Comparison of ENCODE assay signal across 14 cellular contexts in genomic region chr10:3766046-3766761, GRCh38. TPM values are rescaled to one million over a fixed set of nuclear protein-coding genes. Genes with fewer than 3 reads are reported as not detected.
DNase-seq lines count a peak whose midpoint lies in the region; ATAC-seq and TF ChIP-seq lines count a peak whose summit lies in the region.
"Had no signal": no experiment of that assay in that cellular context is flagged by ENCODE, and none has a peak within 500 bp of the region (broad histone marks: within the 10 kb centered on the region; RNA-seq: fewer than 3 reads in every experiment).

No MANE protein-coding gene starts in this region.

- no peak overlapping the region for H2AFZ ChIP-seq in neural cell (ENCODE audit: low read depth, low read length)

- H3K79me2 ChIP-seq in neural cell (replicated peaks; ENCODE audit: insufficient read depth, low read length), result no peaks in the 10 kb centered on the region

- no peaks in the 10 kb centered on the region for H3K27me3 ChIP-seq in neural cell (ENCODE audit: insufficient read depth, low read depth, low read length)

- no peak overlapping the region for H3K4me3 ChIP-seq in neural cell (ENCODE audit: low read length)
- H3K4me3 ChIP-seq: GM12878 had no signal

- H3K27ac ChIP-seq in neural cell (ENCODE audit: low read length), result no peak overlapping the region

- no peak for TF ChIP-seq RAD21 in neural cell (conservative IDR thresholded peaks at IDR 0.05)

- no peak for TF ChIP-seq CTCF in neural cell (IDR thresholded peaks at IDR 0.05; ENCODE audit: poor library complexity, severe bottlenecking)

- ATAC-seq in GM18861 (IDR thresholded peaks at IDR 0.05; ENCODE audit: unreplicated experiment), result no peak
- ATAC-seq: GM12878 had no signal

- intact Hi-C loops in dendritic cell treated with granulocyte-macrophage colony-stimulating factor and Interleukin-4, amounts not matched to agents 40 ng/mL and 50 ng/mL, for 4 days (cut with micrococcal nuclease), result loop anchor here (10.0 kb wide), 1 partner anchor 181 kb away; no protein-coding TSS in a partner anchor
- intact Hi-C loops in cardiac septum (cut with DNase I), result no loop called here

- no peaks in the 10 kb centered on the region for H3K9me3 Mint-ChIP-seq in dendritic cell treated with granulocyte-macrophage colony-stimulating factor and Interleukin-4, amounts not matched to agents 40 ng/mL and 50 ng/mL, for 4 days

- no peaks in the 10 kb centered on the region for H3F3A ChIP-seq in neural cell (ENCODE audit: insufficient read depth, low read length, poor library complexity, severe bottlenecking)

- peak; percentile 46 for TF ChIP-seq EP300 in neural cell (conservative IDR thresholded peaks at IDR 0.05; ENCODE audit: poor library complexity, severe bottlenecking)

- no peak overlapping the region for H3K4me2 ChIP-seq in neural cell (ENCODE audit: low read length)

- no peaks in the 10 kb centered on the region for H3K36me3 Mint-ChIP-seq in dendritic cell treated with granulocyte-macrophage colony-stimulating factor and Interleukin-4, amounts not matched to agents 40 ng/mL and 50 ng/mL, for 4 days (ENCODE audit: low read depth)

- H3K9me3 ChIP-seq in neural cell (ENCODE audit: low read length), result no peaks in the 10 kb centered on the region

- H3K27me3 Mint-ChIP-seq in dendritic cell treated with granulocyte-macrophage colony-stimulating factor and Interleukin-4, amounts not matched to agents 40 ng/mL and 50 ng/mL, for 4 days, result no peaks in the 10 kb centered on the region
- H3K27me3 Mint-ChIP-seq: naive thymus-derived CD4-positive, alpha-beta T cell had no signal

- H3K27ac Mint-ChIP-seq in dendritic cell treated with granulocyte-macrophage colony-stimulating factor and Interleukin-4, amounts not matched to agents 40 ng/mL and 50 ng/mL, for 4 days, result peak overlapping the region; percentile 63

- no peak overlapping the region for H3K4me3 Mint-ChIP-seq in dendritic cell treated with granulocyte-macrophage colony-stimulating factor and Interleukin-4, amounts not matched to agents 40 ng/mL and 50 ng/mL, for 4 days

- peak overlapping the region; percentile 6 for H3K9ac ChIP-seq in neural cell (ENCODE audit: low read length)

- peaks cover 87% of the 10 kb centered on the region for H3K4me1 Mint-ChIP-seq in dendritic cell treated with granulocyte-macrophage colony-stimulating factor and Interleukin-4, amounts not matched to agents 40 ng/mL and 50 ng/mL, for 4 days (ENCODE audit: low read depth)

- no peaks in the 10 kb centered on the region for H4K20me1 ChIP-seq in neural cell (ENCODE audit: insufficient read depth)

- H3K9me2 ChIP-seq in neural cell (ENCODE audit: insufficient read depth, low read length), result no peaks in the 10 kb centered on the region

- H3K36me3 ChIP-seq in neural cell (ENCODE audit: insufficient read depth, low read length), result no peaks in the 10 kb centered on the region

- DNase-seq in NCI-H748 (lab: John Stamatoyannopoulos, UW; ENCODE audit: unreplicated experiment), result peak; percentile 54
- DNase-seq in NCI-H748 treated with DMSO at 0.1 percent for 48 hours (lab: John Stamatoyannopoulos, UW), result no peak
- DNase-seq in NCI-H69 (lab: John Stamatoyannopoulos, UW), result peak; percentile 8
- no peak for DNase-seq in cardiac septum (ENCODE audit: low spot score)
- no peak for DNase-seq in NCI-H2081 treated with DMSO at 0.1 percent for 48 hours (lab: John Stamatoyannopoulos, UW)
- DNase-seq: 8988T; aorta; naive thymus-derived CD4-positive, alpha-beta T cell; NCI-H446; Right ventricle myocardium superior had no signal

TF ChIP-seq in neural cell, 6 proteins besides CTCF, POLR2A, EP300 and RAD21:
- TF ChIP-seq TAF1 (IDR thresholded peaks at IDR 0.05; ENCODE audit: low read depth) (no peak), POLR2AphosphoS5 (IDR thresholded peaks at IDR 0.05) (peak; percentile 50)

RNA-seq across cellular contexts. Expression of gene KLF6, which starts 18.8 kb away (rescaled TPM):
- polyA plus RNA-seq in neural cell, result 10.4 and 11.2 TPM in 2 replicates
- polyA minus RNA-seq in neural cell, result 35.3 and 35.5 TPM in 2 replicates
- total RNA-seq in cardiac septum, result 83.1 TPM

Comparison
In these comparisons a context has a peak if more than half of its experiments do, and no peak if none do; other contexts are left out.
1. DNase-seq: peak in NCI-H748 (single experiment) and NCI-H69 (single experiment); none in NCI-H748 treated with DMSO at 0.1 percent for 48 hours (single experiment), cardiac septum (single experiment) and NCI-H2081 treated with DMSO at 0.1 percent for 48 hours (single experiment).